ENCODE assay signal across 1 cellular context in genomic region chr2:203238329-203238710, GRCh38.
TF ChIP-seq lines count a peak whose summit lies in the region.

No MANE protein-coding gene starts in this region.

TF ChIP-seq in HCT116, 20 proteins besides CTCF, POLR2A, EP300 and RAD21 (continued from another document):
- TF ChIP-seq ZBTB33 (IDR thresholded peaks at IDR 0.05; ENCODE audit: extremely low read depth, insufficient replicate concordance, low read length) (no peak), SP1 (IDR thresholded peaks at IDR 0.05; ENCODE audit: low read depth) (no peak), EZH2 (IDR thresholded peaks at IDR 0.05) (no peak), ELF1 (IDR thresholded peaks at IDR 0.05; ENCODE audit: borderline replicate concordance, low read depth) (no peak)
TF ChIP-seq in HCT116: peak in this region for 0.
